In the genomic region with DNA sequence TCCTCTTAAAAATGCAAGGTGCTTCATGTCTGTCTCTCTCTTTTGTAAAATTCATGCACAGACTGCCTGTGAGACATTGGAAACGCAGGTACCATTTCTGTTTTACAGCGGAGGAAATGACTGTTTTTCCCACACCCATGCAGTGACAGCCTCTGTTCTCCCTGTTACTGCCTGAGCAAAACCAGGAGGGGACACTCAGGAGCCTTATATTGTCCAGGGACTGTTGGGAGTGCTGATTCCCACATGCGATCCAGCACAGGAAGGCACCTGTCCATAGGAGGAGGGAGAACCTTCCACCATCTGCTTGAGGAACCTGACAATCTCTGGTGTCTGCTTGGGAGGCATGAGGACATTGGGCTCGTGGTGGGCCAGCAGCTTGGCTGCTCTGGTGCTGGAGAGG, we compare ENCODE assay signal across 23 cellular contexts. TPM values are rescaled to one million over a fixed set of nuclear protein-coding genes. Genes with fewer than 3 reads are reported as not detected.
"Had no signal": no experiment of that assay in that cellular context is flagged by ENCODE, and none has a peak within 500 bp of the region (broad histone marks: within the 10 kb centered on the region; RNA-seq: fewer than 3 reads in every experiment).

No MANE protein-coding gene starts in this region.

- DNase-seq: Kasumi-1, KG1, MM.1S, NCI-H1092 treated with DMSO at 0.1 percent for 48 hours, NCI-H1436, NCI-H187, NCI-H2029, NCI-H2081 treated with DMSO at 0.1 percent for 48 hours, NCI-H2171, NCI-H226, NCI-H446, NCI-H510A, NCI-H524 treated with DMSO at 0.1 percent for 48 hours, NCI-H69, NCI-H774, SHP77, SJCRH30 had no signal

- H3K4me3 ChIP-seq: SJCRH30, SK-N-MC had no signal

- ATAC-seq: Panc1 had no signal

- H3K9me3 ChIP-seq: SJCRH30 had no signal

- H3K36me3 ChIP-seq: SJCRH30 had no signal

- H3K4me1 ChIP-seq: SJCRH30 had no signal

- H3K27ac ChIP-seq: HL-60, RWPE1, SJCRH30, SK-N-MC had no signal

RNA-seq across cellular contexts. Expression of a gene that starts 36.9 kb away (rescaled TPM):
- total RNA-seq: M059J; SJCRH30; T-helper 1 cell treated with Interleukin-12 subunit alpha and Interleukin-12 subunit beta and Interleukin-4 antibody, amounts not matched to agents 30 ng/mL and 1 ng/mL, for 36 hours had no signal
